In genomic region chr1:223504741-223505140, GRCh38 we compare ENCODE assay signal across 11 cellular contexts.
DNase-seq lines count a peak whose midpoint lies in the region; ATAC-seq and TF ChIP-seq lines count a peak whose summit lies in the region.
"Had no signal": no experiment of that assay in that cellular context is flagged by ENCODE, and none has a peak within 500 bp of the region (broad histone marks: within the 10 kb centered on the region; RNA-seq: fewer than 3 reads in every experiment).

No MANE protein-coding gene starts in this region.

- no peak overlapping the region for H4K8ac ChIP-seq in neuronal stem cell (ENCODE audit: low read depth, low read length)

- H2BK120ac ChIP-seq in neuronal stem cell (ENCODE audit: low read depth, low read length), result no peak overlapping the region

- intact Hi-C loops in body of pancreas (cut with DNase I) (no loop called here), lower lobe of right lung (cut with DNase I) (no loop called here), heart right ventricle (cut with DNase I) (no loop called here)

- DNase-seq in BJ (ENCODE audit: low read depth) (peak; percentile 33), NCI-H1105 (lab: John Stamatoyannopoulos, UW) (peak; percentile 14), body of pancreas (peak; percentile 14 to 58 (median 38)), lower lobe of right lung (peak; percentile 58), heart right ventricle (no peak), GF-D8 (lab: John Stamatoyannopoulos, UW) (no peak), NCI-H748 (lab: John Stamatoyannopoulos, UW; ENCODE audit: unreplicated experiment) (no peak), neuronal stem cell (ENCODE audit: low spot score) (no peak)
- DNase-seq: activated CD4-positive, alpha-beta T cell treated with anti-CD3 and anti-CD28 coated beads for 1 hour; DMS53; ovary had no signal

- peak; percentile 50 for ATAC-seq in body of pancreas
- peak; percentile 52 to 65 for ATAC-seq in lower lobe of right lung
- ATAC-seq in heart right ventricle, result no peak

- H3K4me1 ChIP-seq in body of pancreas, result no peaks in the 10 kb centered on the region
- no peaks in the 10 kb centered on the region for H3K4me1 ChIP-seq in lower lobe of right lung
- peaks cover 0 to 3% (median 0%) of the 10 kb centered on the region in 9 donors for H3K4me1 ChIP-seq in heart right ventricle
- peaks cover 0 to 16% of the 10 kb centered on the region in 2 donors for H3K4me1 ChIP-seq in neuronal stem cell (ENCODE audit: control insufficient read depth in 2 of 2, insufficient read depth in 1 of 2, low read depth in 1 of 2, low read length in 2 of 2)

- no peak overlapping the region for H3K4me2 ChIP-seq in neuronal stem cell (ENCODE audit: insufficient read depth, low read length, poor library complexity, severe bottlenecking)

- no peak overlapping the region for H2AFZ ChIP-seq in neuronal stem cell (ENCODE audit: low read length)

- TF ChIP-seq POLR2A in body of pancreas (IDR thresholded peaks at IDR 0.05), result no peak

- no peak overlapping the region for H3K27ac ChIP-seq in body of pancreas
- H3K27ac ChIP-seq in lower lobe of right lung, result no peak overlapping the region
- no peak overlapping the region for H3K27ac ChIP-seq in heart right ventricle
- H3K27ac ChIP-seq in neuronal stem cell (replicated peaks; ENCODE audit: low read length), result no peak overlapping the region
- H3K27ac ChIP-seq: ovary had no signal

- no peaks in the 10 kb centered on the region for H3K36me3 ChIP-seq in BJ (ENCODE audit: control insufficient read depth, insufficient read depth, low read length)
- no peaks in the 10 kb centered on the region for H3K36me3 ChIP-seq in body of pancreas (replicated peaks in 1 of 2; ENCODE audit: insufficient read depth in 1 of 2, low read depth in 2 of 2)
- no peaks in the 10 kb centered on the region for H3K36me3 ChIP-seq in lower lobe of right lung
- H3K36me3 ChIP-seq in heart right ventricle, result no peaks in the 10 kb centered on the region
- no peaks in the 10 kb centered on the region for H3K36me3 ChIP-seq in neuronal stem cell (replicated peaks in 1 of 2; ENCODE audit: control insufficient read depth in 2 of 2, insufficient read depth in 2 of 2, low read length in 2 of 2)
- H3K36me3 ChIP-seq: ovary had no signal

- H2BK5ac ChIP-seq in neuronal stem cell (ENCODE audit: low read length), result no peak overlapping the region

- no peak overlapping the region for H2AK5ac ChIP-seq in neuronal stem cell (ENCODE audit: low read depth, low read length)

- no peak overlapping the region for H2BK12ac ChIP-seq in neuronal stem cell (ENCODE audit: low read length)

- H3K79me1 ChIP-seq in neuronal stem cell (ENCODE audit: low read depth, low read length), result no peaks in the 10 kb centered on the region

- H3K18ac ChIP-seq in neuronal stem cell (ENCODE audit: low read length), result no peak overlapping the region

- H3K23ac ChIP-seq in neuronal stem cell (ENCODE audit: low read depth, low read length, poor library complexity), result no peak overlapping the region

- no peak overlapping the region for H4K91ac ChIP-seq in neuronal stem cell (ENCODE audit: low read depth, low read length, poor library complexity)

- TF ChIP-seq CTCF in BJ (IDR thresholded peaks at IDR 0.05; ENCODE audit: insufficient read depth, low read depth, low read length), result no peak
- no peak for TF ChIP-seq CTCF in body of pancreas (IDR thresholded peaks at IDR 0.05)
- TF ChIP-seq CTCF in lower lobe of right lung (IDR thresholded peaks at IDR 0.05), result no peak
- no peak for TF ChIP-seq CTCF in heart right ventricle (IDR thresholded peaks at IDR 0.05)

- H3K9ac ChIP-seq in neuronal stem cell (ENCODE audit: low read depth, low read length, poor library complexity), result no peak overlapping the region

- 71 to 78% methylated on average over 4 of the region's 4 CpGs for WGBS in body of pancreas, 2 donors
- 65 to 75% methylated on average over 4 of the region's 4 CpGs for WGBS in heart right ventricle, 2 donors
- WGBS in neuronal stem cell (ENCODE audit: extremely low coverage in 2 of 2, insufficient read length in 2 of 2, insufficient replicate concordance in 1 of 2), 2 donors, result no CpG with 5 or more reads among the region's 4 CpGs

- H3K4me3 ChIP-seq in BJ (ENCODE audit: low read depth, low read length), result no peak overlapping the region
- H3K4me3 ChIP-seq in body of pancreas, result no peak overlapping the region
- no peak overlapping the region for H3K4me3 ChIP-seq in lower lobe of right lung
- no peak overlapping the region for H3K4me3 ChIP-seq in heart right ventricle
- no peak overlapping the region for H3K4me3 ChIP-seq in neuronal stem cell (ENCODE audit: low read length in 2 of 2)
- H3K4me3 ChIP-seq: ovary had no signal

- no peak overlapping the region for H2BK15ac ChIP-seq in neuronal stem cell (ENCODE audit: low read length)

- H3K4ac ChIP-seq in neuronal stem cell (ENCODE audit: low read length), result no peak overlapping the region

- H3K27me3 ChIP-seq in BJ (ENCODE audit: control insufficient read depth, insufficient read depth, low read length) (no peaks in the 10 kb centered on the region), body of pancreas (no peaks in the 10 kb centered on the region), lower lobe of right lung (ENCODE audit: low read depth) (no peaks in the 10 kb centered on the region), heart right ventricle (no peaks in the 10 kb centered on the region), neuronal stem cell (ENCODE audit: control insufficient read depth in 3 of 3, insufficient read depth in 3 of 3, low read depth in 1 of 3, low read length in 3 of 3) (no peaks in the 10 kb centered on the region)
- H3K27me3 ChIP-seq: ovary had no signal

- POLR2A ChIA-PET in BJ (lab: Charles Lee), result no interaction called here

- no peak overlapping the region for H3K14ac ChIP-seq in neuronal stem cell (ENCODE audit: low read length)

- CTCF ChIA-PET in BJ (lab: Yijun Ruan, JAX), result interaction anchor here (0.5 kb wide), 1 partner anchor 966 kb away, joined by 4 read pairs; no protein-coding TSS in a partner anchor

- no peaks in the 10 kb centered on the region for H3K9me3 ChIP-seq in body of pancreas
- no peaks in the 10 kb centered on the region for H3K9me3 ChIP-seq in lower lobe of right lung
- no peaks in the 10 kb centered on the region for H3K9me3 ChIP-seq in heart right ventricle
- H3K9me3 ChIP-seq in neuronal stem cell (replicated peaks in 1 of 2; ENCODE audit: control insufficient read depth in 2 of 2, insufficient read depth in 1 of 2, low read depth in 1 of 2, low read length in 2 of 2), result no peaks in the 10 kb centered on the region
- H3K9me3 ChIP-seq: ovary had no signal

Comparison
In these comparisons a context has a peak if more than half of its experiments do, and no peak if none do; other contexts are left out.
1. DNase-seq: peak in BJ (single experiment), NCI-H1105 (single experiment), body of pancreas (4 of 4) and lower lobe of right lung (single experiment); none in heart right ventricle (0 of 2), GF-D8 (single experiment), NCI-H748 (single experiment) and neuronal stem cell (single experiment).
2. ATAC-seq: peak in body of pancreas (single experiment) and lower lobe of right lung (2 of 2); none in heart right ventricle (0 of 8).